Comparison of ENCODE assay signal across 9 cellular contexts in the genomic region with DNA sequence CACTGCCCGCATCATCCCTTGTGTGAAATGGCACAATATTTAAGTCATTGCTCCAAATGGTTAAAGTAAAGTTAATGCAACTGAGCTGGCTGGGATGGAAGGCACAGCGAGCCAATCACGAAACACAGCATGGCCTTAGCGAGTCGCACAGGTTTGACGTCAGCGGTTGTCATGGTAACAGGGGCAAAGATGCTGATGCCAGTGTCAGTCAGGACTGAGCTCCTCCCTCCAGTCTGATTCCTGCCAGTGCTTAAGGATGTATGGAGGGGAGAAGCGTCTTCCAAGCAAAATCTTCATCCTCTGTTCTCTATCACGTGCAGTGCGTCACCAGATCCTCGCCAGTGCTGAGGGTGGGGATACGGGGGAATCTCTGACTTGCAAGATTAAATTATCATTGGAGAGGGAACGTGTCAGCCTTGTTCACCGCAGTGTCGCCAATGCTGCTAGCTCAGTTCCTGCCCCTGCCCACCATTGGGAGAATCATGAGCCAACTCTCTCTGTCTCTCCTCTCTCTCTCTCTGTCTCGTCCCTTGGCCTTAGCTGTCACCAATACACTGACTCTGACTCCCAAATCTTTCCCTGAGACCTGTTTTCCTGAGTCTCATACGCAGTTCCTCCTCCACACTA. TPM values are rescaled to one million over a fixed set of nuclear protein-coding genes. Genes with fewer than 3 reads are reported as not detected.
DNase-seq lines count a peak whose midpoint lies in the region; ATAC-seq, FAIRE-seq and TF ChIP-seq lines count a peak whose summit lies in the region.
"Had no signal": no experiment of that assay in that cellular context is flagged by ENCODE, and none has a peak within 500 bp of the region (broad histone marks: within the 10 kb centered on the region; RNA-seq: fewer than 3 reads in every experiment).

No MANE protein-coding gene starts in this region.

- H3K27me3 Mint-ChIP-seq in nephron (ENCODE audit: low read depth) = no peaks in the 10 kb centered on the region
- H3K27me3 Mint-ChIP-seq: activated naive CD8-positive, alpha-beta T cell had no signal

- no peaks in the 10 kb centered on the region for H3K4me1 ChIP-seq in prostate gland (replicated peaks)

- WGBS in prostate gland = 78% methylated on average over 17 of the region's 17 CpGs

- H3K9me3 ChIP-seq in prostate gland = no peaks in the 10 kb centered on the region

- DNase-seq in EL (peak; percentile 66), NCI-H82 treated with DMSO at 0.1 percent for 48 hours (lab: John Stamatoyannopoulos, UW; ENCODE audit: unreplicated experiment) (peak; percentile 16), fibroblast of mammary gland (ENCODE audit: low read depth) (peak; percentile 97), prostate gland (ENCODE audit: low spot score) (no peak), GM12892 (ENCODE audit: insufficient read length) (no peak), COR-L47 (lab: John Stamatoyannopoulos, UW) (no peak)

- intact Hi-C loops in prostate gland (cut with DNase I) = no loop called here

- peak overlapping the region in 1 of 3 experiments; percentile 56 for H3K27ac Mint-ChIP-seq in nephron
- H3K27ac Mint-ChIP-seq: activated naive CD8-positive, alpha-beta T cell had no signal

- H3K27ac ChIP-seq in prostate gland = no peak overlapping the region

- no peak for ATAC-seq in GM21526 (IDR thresholded peaks at IDR 0.05; ENCODE audit: low FRiP score, unreplicated experiment)

- H3K27me3 ChIP-seq in prostate gland (replicated peaks; ENCODE audit: insufficient read depth) = no peaks in the 10 kb centered on the region

- no peaks in the 10 kb centered on the region for H3K36me3 ChIP-seq in prostate gland

- H3K4me3 Mint-ChIP-seq in nephron = peak overlapping the region; percentile 31 to 61 (median 54)
- H3K4me3 Mint-ChIP-seq: activated naive CD8-positive, alpha-beta T cell had no signal

- H3K4me3 ChIP-seq in fibroblast of mammary gland (ENCODE audit: control insufficient read depth, low read depth, low read length) (peak overlapping the region; percentile 47), prostate gland (no peak overlapping the region)

- FAIRE-seq in GM12892 (lab: Jason Lieb, UNC) = no peak

- no peaks in the 10 kb centered on the region for H3K4me1 Mint-ChIP-seq in nephron

- TF ChIP-seq CTCF in fibroblast of mammary gland (conservative IDR thresholded peaks at IDR 0.05; ENCODE audit: control insufficient read depth, insufficient read depth, low read depth, low read length) = no peak
- no peak for TF ChIP-seq CTCF in nephron (IDR thresholded peaks at IDR 0.05; ENCODE audit: unreplicated experiment in 3 of 3)
- TF ChIP-seq CTCF in prostate gland (IDR thresholded peaks at IDR 0.05) = no peak

- no peaks in the 10 kb centered on the region for H3K36me3 Mint-ChIP-seq in nephron (ENCODE audit: low read depth)

- no peak for TF ChIP-seq POLR2A in prostate gland (IDR thresholded peaks at IDR 0.05)
- TF ChIP-seq POLR2A in GM12892 (IDR thresholded peaks at IDR 0.05; ENCODE audit: low read depth, low read length) = no peak

- no peaks in the 10 kb centered on the region for H3K9me3 Mint-ChIP-seq in nephron

RNA-seq across cellular contexts. Expression of a gene that starts 24.5 kb away (rescaled TPM):
- total RNA-seq in prostate gland = 10 to 100 TPM; 26.0 to 33.7 TPM
- polyA plus RNA-seq in GM12892 (2012; ENCODE audit: missing spikeins) = 13.1 TPM

RNA-seq across cellular contexts. Expression of a gene that starts 50.3 kb away (rescaled TPM):
- 100 to 1,000 TPM; 112 to 159 TPM for total RNA-seq in prostate gland
- 25.5 TPM for polyA plus RNA-seq in GM12892 (2012; ENCODE audit: missing spikeins)

Comparison
In these comparisons a context has a peak if more than half of its experiments do, and no peak if none do; other contexts are left out.
1. DNase-seq: peak in EL (single experiment), NCI-H82 treated with DMSO at 0.1 percent for 48 hours (single experiment) and fibroblast of mammary gland (single experiment); none in prostate gland (single experiment), GM12892 (single experiment) and COR-L47 (single experiment).